In genomic region chr5:74589204-74590056, GRCh38 we compare ENCODE assay signal across 1 cellular context.
TF ChIP-seq lines count a peak whose summit lies in the region.

No MANE protein-coding gene starts in this region.

TF ChIP-seq in H1, 55 proteins besides CTCF, POLR2A, EP300 and RAD21 (continued from another document):
- TF ChIP-seq, protein P1, sequence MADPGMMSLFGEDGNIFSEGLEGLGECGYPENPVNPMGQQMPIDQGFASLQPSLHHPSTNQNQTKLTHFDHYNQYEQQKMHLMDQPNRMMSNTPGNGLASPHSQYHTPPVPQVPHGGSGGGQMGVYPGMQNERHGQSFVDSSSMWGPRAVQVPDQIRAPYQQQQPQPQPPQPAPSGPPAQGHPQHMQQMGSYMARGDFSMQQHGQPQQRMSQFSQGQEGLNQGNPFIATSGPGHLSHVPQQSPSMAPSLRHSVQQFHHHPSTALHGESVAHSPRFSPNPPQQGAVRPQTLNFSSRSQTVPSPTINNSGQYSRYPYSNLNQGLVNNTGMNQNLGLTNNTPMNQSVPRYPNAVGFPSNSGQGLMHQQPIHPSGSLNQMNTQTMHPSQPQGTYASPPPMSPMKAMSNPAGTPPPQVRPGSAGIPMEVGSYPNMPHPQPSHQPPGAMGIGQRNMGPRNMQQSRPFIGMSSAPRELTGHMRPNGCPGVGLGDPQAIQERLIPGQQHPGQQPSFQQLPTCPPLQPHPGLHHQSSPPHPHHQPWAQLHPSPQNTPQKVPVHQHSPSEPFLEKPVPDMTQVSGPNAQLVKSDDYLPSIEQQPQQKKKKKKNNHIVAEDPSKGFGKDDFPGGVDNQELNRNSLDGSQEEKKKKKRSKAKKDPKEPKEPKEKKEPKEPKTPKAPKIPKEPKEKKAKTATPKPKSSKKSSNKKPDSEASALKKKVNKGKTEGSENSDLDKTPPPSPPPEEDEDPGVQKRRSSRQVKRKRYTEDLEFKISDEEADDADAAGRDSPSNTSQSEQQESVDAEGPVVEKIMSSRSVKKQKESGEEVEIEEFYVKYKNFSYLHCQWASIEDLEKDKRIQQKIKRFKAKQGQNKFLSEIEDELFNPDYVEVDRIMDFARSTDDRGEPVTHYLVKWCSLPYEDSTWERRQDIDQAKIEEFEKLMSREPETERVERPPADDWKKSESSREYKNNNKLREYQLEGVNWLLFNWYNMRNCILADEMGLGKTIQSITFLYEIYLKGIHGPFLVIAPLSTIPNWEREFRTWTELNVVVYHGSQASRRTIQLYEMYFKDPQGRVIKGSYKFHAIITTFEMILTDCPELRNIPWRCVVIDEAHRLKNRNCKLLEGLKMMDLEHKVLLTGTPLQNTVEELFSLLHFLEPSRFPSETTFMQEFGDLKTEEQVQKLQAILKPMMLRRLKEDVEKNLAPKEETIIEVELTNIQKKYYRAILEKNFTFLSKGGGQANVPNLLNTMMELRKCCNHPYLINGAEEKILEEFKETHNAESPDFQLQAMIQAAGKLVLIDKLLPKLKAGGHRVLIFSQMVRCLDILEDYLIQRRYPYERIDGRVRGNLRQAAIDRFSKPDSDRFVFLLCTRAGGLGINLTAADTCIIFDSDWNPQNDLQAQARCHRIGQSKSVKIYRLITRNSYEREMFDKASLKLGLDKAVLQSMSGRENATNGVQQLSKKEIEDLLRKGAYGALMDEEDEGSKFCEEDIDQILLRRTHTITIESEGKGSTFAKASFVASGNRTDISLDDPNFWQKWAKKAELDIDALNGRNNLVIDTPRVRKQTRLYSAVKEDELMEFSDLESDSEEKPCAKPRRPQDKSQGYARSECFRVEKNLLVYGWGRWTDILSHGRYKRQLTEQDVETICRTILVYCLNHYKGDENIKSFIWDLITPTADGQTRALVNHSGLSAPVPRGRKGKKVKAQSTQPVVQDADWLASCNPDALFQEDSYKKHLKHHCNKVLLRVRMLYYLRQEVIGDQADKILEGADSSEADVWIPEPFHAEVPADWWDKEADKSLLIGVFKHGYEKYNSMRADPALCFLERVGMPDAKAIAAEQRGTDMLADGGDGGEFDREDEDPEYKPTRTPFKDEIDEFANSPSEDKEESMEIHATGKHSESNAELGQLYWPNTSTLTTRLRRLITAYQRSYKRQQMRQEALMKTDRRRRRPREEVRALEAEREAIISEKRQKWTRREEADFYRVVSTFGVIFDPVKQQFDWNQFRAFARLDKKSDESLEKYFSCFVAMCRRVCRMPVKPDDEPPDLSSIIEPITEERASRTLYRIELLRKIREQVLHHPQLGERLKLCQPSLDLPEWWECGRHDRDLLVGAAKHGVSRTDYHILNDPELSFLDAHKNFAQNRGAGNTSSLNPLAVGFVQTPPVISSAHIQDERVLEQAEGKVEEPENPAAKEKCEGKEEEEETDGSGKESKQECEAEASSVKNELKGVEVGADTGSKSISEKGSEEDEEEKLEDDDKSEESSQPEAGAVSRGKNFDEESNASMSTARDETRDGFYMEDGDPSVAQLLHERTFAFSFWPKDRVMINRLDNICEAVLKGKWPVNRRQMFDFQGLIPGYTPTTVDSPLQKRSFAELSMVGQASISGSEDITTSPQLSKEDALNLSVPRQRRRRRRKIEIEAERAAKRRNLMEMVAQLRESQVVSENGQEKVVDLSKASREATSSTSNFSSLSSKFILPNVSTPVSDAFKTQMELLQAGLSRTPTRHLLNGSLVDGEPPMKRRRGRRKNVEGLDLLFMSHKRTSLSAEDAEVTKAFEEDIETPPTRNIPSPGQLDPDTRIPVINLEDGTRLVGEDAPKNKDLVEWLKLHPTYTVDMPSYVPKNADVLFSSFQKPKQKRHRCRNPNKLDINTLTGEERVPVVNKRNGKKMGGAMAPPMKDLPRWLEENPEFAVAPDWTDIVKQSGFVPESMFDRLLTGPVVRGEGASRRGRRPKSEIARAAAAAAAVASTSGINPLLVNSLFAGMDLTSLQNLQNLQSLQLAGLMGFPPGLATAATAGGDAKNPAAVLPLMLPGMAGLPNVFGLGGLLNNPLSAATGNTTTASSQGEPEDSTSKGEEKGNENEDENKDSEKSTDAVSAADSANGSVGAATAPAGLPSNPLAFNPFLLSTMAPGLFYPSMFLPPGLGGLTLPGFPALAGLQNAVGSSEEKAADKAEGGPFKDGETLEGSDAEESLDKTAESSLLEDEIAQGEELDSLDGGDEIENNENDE (IDR thresholded peaks at IDR 0.05; ENCODE audit: insufficient replicate concordance, low read length) = no peak
- TF ChIP-seq HDAC6 (IDR thresholded peaks at IDR 0.05; ENCODE audit: low read depth, low read length) (no peak), SP4 (IDR thresholded peaks at IDR 0.05; ENCODE audit: low read length) (no peak), TCF12 (IDR thresholded peaks at IDR 0.05; ENCODE audit: low read depth, low read length) (no peak), NANOG (IDR thresholded peaks at IDR 0.05; ENCODE audit: insufficient read depth, low read depth, low read length, poor library complexity, severe bottlenecking) (no peak), EZH2 (IDR thresholded peaks at IDR 0.05; ENCODE audit: low read depth, low read length, severe bottlenecking) (no peak), TAF1 (IDR thresholded peaks at IDR 0.05; ENCODE audit: low read depth, low read length) (no peak), ATF2 (IDR thresholded peaks at IDR 0.05; ENCODE audit: low read length) (no peak), KDM4A (IDR thresholded peaks at IDR 0.05; ENCODE audit: low read depth, low read length, severe bottlenecking) (no peak), POU5F1 (IDR thresholded peaks at IDR 0.05; ENCODE audit: low read depth, low read length) (no peak), NRF1 (IDR thresholded peaks at IDR 0.05; ENCODE audit: low read depth, low read length) (no peak), CHD2 (IDR thresholded peaks at IDR 0.05; ENCODE audit: low read length) (no peak)
TF ChIP-seq in H1: peak in this region for 0.
